Comparison of ENCODE assay signal across 16 cellular contexts in the genomic region with DNA sequence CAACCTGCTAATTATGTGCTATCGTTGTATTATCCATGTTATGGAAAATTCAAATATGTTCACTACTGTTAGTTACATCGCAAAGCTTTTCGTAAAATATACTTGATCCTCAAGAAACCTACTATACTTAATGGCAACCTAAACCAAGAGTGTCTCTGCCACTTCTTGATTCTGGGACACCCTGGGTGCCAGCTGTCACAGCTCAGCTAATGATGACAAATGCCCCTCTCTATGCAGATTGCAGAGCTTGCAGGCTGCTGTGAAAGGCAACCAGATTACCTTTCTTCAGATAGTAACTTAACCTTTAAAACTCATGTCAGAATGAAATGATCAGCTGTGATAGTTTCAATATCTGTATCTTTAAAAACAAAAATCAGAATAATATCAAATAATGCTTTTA.
DNase-seq lines count a peak whose midpoint lies in the region; ATAC-seq lines count a peak whose summit lies in the region.
"Had no signal": no experiment of that assay in that cellular context is flagged by ENCODE, and none has a peak within 500 bp of the region (broad histone marks: within the 10 kb centered on the region; RNA-seq: fewer than 3 reads in every experiment).

No MANE protein-coding gene starts in this region.

- ATAC-seq in GM18498 (IDR thresholded peaks at IDR 0.05; ENCODE audit: unreplicated experiment): no peak
- ATAC-seq: heart right ventricle; naive thymus-derived CD8-positive, alpha-beta T cell had no signal

- DNase-seq in ELF-1 (ENCODE audit: low read depth, low spot score): peak; percentile 13
- DNase-seq in NCI-H146 treated with DMSO at 0.1 percent for 48 hours (lab: John Stamatoyannopoulos, UW; ENCODE audit: unreplicated experiment): peak; percentile 77
- peak; percentile 87 to 92 for DNase-seq in NCI-H524 (lab: John Stamatoyannopoulos, UW)
- DNase-seq in cerebellar nuclear complex (lab: John Stamatoyannopoulos, UW): peak; percentile 47 to 62
- no peak for DNase-seq in SHP77 treated with DMSO at 0.1 percent for 48 hours (lab: John Stamatoyannopoulos, UW)
- no peak for DNase-seq in activated CD8-positive, alpha-beta memory T cell treated with anti-CD3 and anti-CD28 coated beads, Interleukin-2, amount 50 U/mL, for 4 hours
- DNase-seq: activated CD4-positive, alpha-beta T cell treated with anti-CD3 and anti-CD28 coated beads, Interleukin-2, amount 10 ng/mL, durations not matched to agents 7 days and 5 days; CD4-positive, alpha-beta memory T cell; DND-41; heart right ventricle; Kasumi-1; naive thymus-derived CD8-positive, alpha-beta T cell; NCI-H1092; SIG-M5; thyroid gland had no signal

Comparison
In these comparisons a context has a peak if more than half of its experiments do, and no peak if none do; other contexts are left out.
1. DNase-seq: peak in ELF-1 (single experiment), NCI-H146 treated with DMSO at 0.1 percent for 48 hours (single experiment), NCI-H524 (2 of 2) and cerebellar nuclear complex (2 of 2); none in SHP77 treated with DMSO at 0.1 percent for 48 hours (single experiment) and activated CD8-positive, alpha-beta memory T cell treated with anti-CD3 and anti-CD28 coated beads, Interleukin-2, amount 50 U/mL, for 4 hours (single experiment).